Comparison of ENCODE assay signal across 20 cellular contexts in the genomic region with DNA sequence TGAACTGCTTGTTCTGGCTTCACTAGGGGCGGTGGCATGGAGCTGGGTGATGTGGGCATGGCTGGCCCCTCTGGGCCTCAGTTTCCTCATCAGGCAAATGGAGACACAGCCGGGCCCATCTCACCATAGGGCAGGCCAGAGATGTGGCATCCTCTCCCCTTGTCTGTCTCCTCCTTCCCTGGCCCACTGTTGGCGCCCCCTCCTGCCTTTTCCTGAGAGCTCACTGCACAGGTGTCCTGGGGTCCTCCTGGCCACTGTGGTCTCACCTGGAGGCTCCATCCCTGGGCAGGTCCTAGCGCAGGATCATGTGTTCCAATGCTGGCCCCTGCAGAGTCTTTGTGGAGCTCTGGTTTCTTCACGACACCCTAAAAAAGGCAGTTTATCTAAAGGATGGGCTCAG. TPM values are rescaled to one million over a fixed set of nuclear protein-coding genes. Genes with fewer than 3 reads are reported as not detected.
DNase-seq lines count a peak whose midpoint lies in the region; ATAC-seq, FAIRE-seq and TF ChIP-seq lines count a peak whose summit lies in the region.
"Had no signal": no experiment of that assay in that cellular context is flagged by ENCODE, and none has a peak within 500 bp of the region (broad histone marks: within the 10 kb centered on the region; RNA-seq: fewer than 3 reads in every experiment).

No MANE protein-coding gene starts in this region.

- TF ChIP-seq RAD21 in H1 (IDR thresholded peaks at IDR 0.05 in 1 of 2, conservative IDR thresholded peaks at IDR 0.05 in 1 of 2; ENCODE audit: low read depth in 2 of 2, low read length in 2 of 2) = peak; percentile 52 to 57

- peak; percentile 38 to 68 (median 51) for TF ChIP-seq CTCF in H1 (IDR thresholded peaks at IDR 0.05; ENCODE audit: control extremely low read depth in 1 of 3, insufficient read depth in 1 of 3, low read depth in 1 of 3, low read length in 3 of 3)
- no peak for TF ChIP-seq CTCF in lower leg skin (IDR thresholded peaks at IDR 0.05)

- H3K9ac ChIP-seq in H1 (replicated peaks in 1 of 4; ENCODE audit: extremely low read depth in 1 of 4, low read depth in 3 of 4, low read length in 3 of 4) = no peak overlapping the region

- no peak overlapping the region for H2AFZ ChIP-seq in H1 (ENCODE audit: low read length)

- H3K27me3 ChIP-seq in H1 (replicated peaks in 1 of 4; ENCODE audit: control insufficient read depth in 3 of 4, extremely low read depth in 1 of 4, insufficient read depth in 3 of 4, low read length in 3 of 4) = no peaks in the 10 kb centered on the region
- H3K27me3 ChIP-seq: breast epithelium, sigmoid colon had no signal

- H3K27me3 Mint-ChIP-seq in activated CD4-positive, alpha-beta memory T cell treated with anti-CD3 and anti-CD28 coated beads for 36 hours = no peaks in the 10 kb centered on the region
- H3K27me3 Mint-ChIP-seq in activated CD4-positive, alpha-beta memory T cell treated with anti-CD3 and anti-CD28 coated beads, Interleukin-2, amount 10 ng/mL, durations not matched to agents 7 days and 5 days = no peaks in the 10 kb centered on the region
- H3K27me3 Mint-ChIP-seq: activated naive CD8-positive, alpha-beta T cell treated with anti-CD3 and anti-CD28 coated beads, Interleukin-2, amount 50 U/mL, for 24 hours; CD4-positive, alpha-beta T cell; stimulated activated naive CD8-positive, alpha-beta T cell treated with anti-CD3 and anti-CD28 coated beads, Interleukin-15, amount 100 ng/mL, for 72 hours; type B pancreatic cell had no signal

- no peak for ATAC-seq in stimulated activated effector memory CD8-positive, alpha-beta T cell treated with anti-CD3 and anti-CD28 coated beads, Interleukin-12 subunit alpha, Interleukin-12 subunit beta, amount 100 ng/mL, for 72 hours
- ATAC-seq in activated CD4-positive, CD25-positive, alpha-beta regulatory T cell treated with anti-CD3 and anti-CD28 coated beads, Interleukin-2, amount 50 U/mL, for 24 hours = no peak
- ATAC-seq: activated CD8-positive, alpha-beta T cell treated with anti-CD3 and anti-CD28 coated beads, Interleukin-2, amount 10 ng/mL, durations not matched to agents 7 days and 5 days; activated naive CD8-positive, alpha-beta T cell treated with anti-CD3 and anti-CD28 coated beads, Interleukin-2, amount 50 U/mL, for 24 hours had no signal

- no peak overlapping the region for H4K91ac ChIP-seq in H1 (replicated peaks; ENCODE audit: insufficient read length, low read length)

- H2BK15ac ChIP-seq in H1 (ENCODE audit: low read length) = no peak overlapping the region

- H3K36me3 ChIP-seq in H1 (ENCODE audit: control insufficient read depth in 2 of 4, insufficient read depth in 4 of 4, low read length in 3 of 4) = no peaks in the 10 kb centered on the region

- intact Hi-C loops in activated CD4-positive, alpha-beta memory T cell treated with anti-CD3 and anti-CD28 coated beads for 36 hours (cut with micrococcal nuclease) = no loop called here
- intact Hi-C loops in lower leg skin (cut with DNase I; ENCODE audit: low total_unique reads) = no loop called here

- no peak overlapping the region for H2BK12ac ChIP-seq in H1 (ENCODE audit: low read depth, low read length)

- H2BK120ac ChIP-seq in H1 (replicated peaks; ENCODE audit: low read depth, low read length) = no peak overlapping the region

- no peak overlapping the region for H4K5ac ChIP-seq in H1 (ENCODE audit: insufficient read length, low read depth, low read length)

- H3K27ac Mint-ChIP-seq in activated CD4-positive, alpha-beta memory T cell treated with anti-CD3 and anti-CD28 coated beads for 36 hours = no peak overlapping the region
- H3K27ac Mint-ChIP-seq in activated CD4-positive, alpha-beta memory T cell treated with anti-CD3 and anti-CD28 coated beads, Interleukin-2, amount 10 ng/mL, durations not matched to agents 7 days and 5 days = no peak overlapping the region
- H3K27ac Mint-ChIP-seq in stimulated activated effector memory CD8-positive, alpha-beta T cell treated with anti-CD3 and anti-CD28 coated beads, Interleukin-12 subunit alpha, Interleukin-12 subunit beta, amount 100 ng/mL, for 72 hours = peak overlapping the region; percentile 55
- H3K27ac Mint-ChIP-seq: activated CD8-positive, alpha-beta T cell treated with anti-CD3 and anti-CD28 coated beads, Interleukin-2, amount 10 ng/mL, durations not matched to agents 7 days and 5 days; activated naive CD8-positive, alpha-beta T cell treated with anti-CD3 and anti-CD28 coated beads, Interleukin-2, amount 50 U/mL, for 24 hours; CD4-positive, alpha-beta T cell; stimulated activated naive CD8-positive, alpha-beta T cell treated with anti-CD3 and anti-CD28 coated beads, Interleukin-15, amount 100 ng/mL, for 72 hours; type B pancreatic cell had no signal

- CTCF ChIA-PET in activated CD4-positive, alpha-beta memory T cell treated with anti-CD3 and anti-CD28 coated beads for 36 hours (lab: Charles Lee) = interaction anchor here (1.5 to 1.6 kb wide), 2 partner anchors 9 to 185 kb away, joined by 4 to 6 read pairs; no protein-coding TSS in a partner anchor
- CTCF ChIA-PET in activated CD4-positive, alpha-beta memory T cell treated with anti-CD3 and anti-CD28 coated beads, Interleukin-2, amount 10 ng/mL, durations not matched to agents 7 days and 5 days (lab: Charles Lee) = interaction anchor here (1.1 to 1.8 kb wide), 2 partner anchors 149 to 185 kb away, joined by 3 to 7 read pairs; no protein-coding TSS in a partner anchor
- CTCF ChIA-PET in H1 (lab: Charles Lee; ENCODE audit: partially characterized antibody) = interaction anchor here (0.6 to 3.2 kb wide), 25 partner anchors 8 to 996 kb away, joined by 3 to 23 read pairs (median 6); no protein-coding TSS in a partner anchor

- no peak overlapping the region for H2BK20ac ChIP-seq in H1 (ENCODE audit: low read length)

- no peak overlapping the region for H3K4ac ChIP-seq in H1 (replicated peaks; ENCODE audit: insufficient read length, low read depth, low read length)

- no peak overlapping the region for H3K27ac ChIP-seq in H1 (ENCODE audit: low read depth, low read length)
- H3K27ac ChIP-seq: breast epithelium, epithelial cell of prostate, left ventricle myocardium inferior had no signal

- no peak for FAIRE-seq in H1 (lab: Jason Lieb, UNC)

- no peak overlapping the region for H3K18ac ChIP-seq in H1 (ENCODE audit: extremely low read depth, low read length)

- no peaks in the 10 kb centered on the region for H3K9me3 Mint-ChIP-seq in activated CD4-positive, alpha-beta memory T cell treated with anti-CD3 and anti-CD28 coated beads for 36 hours
- no peaks in the 10 kb centered on the region for H3K9me3 Mint-ChIP-seq in activated CD4-positive, alpha-beta memory T cell treated with anti-CD3 and anti-CD28 coated beads, Interleukin-2, amount 10 ng/mL, durations not matched to agents 7 days and 5 days
- no peaks in the 10 kb centered on the region for H3K9me3 Mint-ChIP-seq in stimulated activated effector memory CD8-positive, alpha-beta T cell treated with anti-CD3 and anti-CD28 coated beads, Interleukin-12 subunit alpha, Interleukin-12 subunit beta, amount 100 ng/mL, for 72 hours
- H3K9me3 Mint-ChIP-seq: activated naive CD8-positive, alpha-beta T cell treated with anti-CD3 and anti-CD28 coated beads, Interleukin-2, amount 50 U/mL, for 24 hours; CD4-positive, alpha-beta T cell; stimulated activated naive CD8-positive, alpha-beta T cell treated with anti-CD3 and anti-CD28 coated beads, Interleukin-15, amount 100 ng/mL, for 72 hours; type B pancreatic cell had no signal

- H3K4me1 Mint-ChIP-seq in activated CD4-positive, alpha-beta memory T cell treated with anti-CD3 and anti-CD28 coated beads for 36 hours (ENCODE audit: low read depth) = peaks cover 2% of the 10 kb centered on the region
- H3K4me1 Mint-ChIP-seq in activated CD4-positive, alpha-beta memory T cell treated with anti-CD3 and anti-CD28 coated beads, Interleukin-2, amount 10 ng/mL, durations not matched to agents 7 days and 5 days = peaks cover under 1% of the 10 kb centered on the region
- H3K4me1 Mint-ChIP-seq in stimulated activated effector memory CD8-positive, alpha-beta T cell treated with anti-CD3 and anti-CD28 coated beads, Interleukin-12 subunit alpha, Interleukin-12 subunit beta, amount 100 ng/mL, for 72 hours = peaks cover 8% of the 10 kb centered on the region

- H4K8ac ChIP-seq in H1 (ENCODE audit: extremely low read depth, insufficient read depth, low read length) = no peak overlapping the region

- H3K9me3 ChIP-seq in H1 (ENCODE audit: insufficient read depth in 2 of 2, low read depth in 1 of 2, low read length in 1 of 2) = no peaks in the 10 kb centered on the region
- H3K9me3 ChIP-seq: breast epithelium, left ventricle myocardium inferior, sigmoid colon had no signal

- no peak overlapping the region for H2BK5ac ChIP-seq in H1 (ENCODE audit: low read depth, low read length)

- H3K4me3 ChIP-seq in H1 (ENCODE audit: extremely low read depth in 1 of 4, insufficient read depth in 2 of 4, low read depth in 3 of 4, low read length in 4 of 4) = no peak overlapping the region
- H3K4me3 ChIP-seq in lower leg skin (ENCODE audit: low read depth, poor library complexity, severe bottlenecking) = no peak overlapping the region
- H3K4me3 ChIP-seq: breast epithelium, left ventricle myocardium inferior, sigmoid colon had no signal

- TF ChIP-seq EP300 in H1 (IDR thresholded peaks at IDR 0.05; ENCODE audit: borderline replicate concordance in 1 of 2, low read depth in 2 of 2, low read length in 2 of 2) = no peak

- H3K4me3 Mint-ChIP-seq in activated CD4-positive, alpha-beta memory T cell treated with anti-CD3 and anti-CD28 coated beads for 36 hours = no peak overlapping the region
- H3K4me3 Mint-ChIP-seq in activated CD4-positive, alpha-beta memory T cell treated with anti-CD3 and anti-CD28 coated beads, Interleukin-2, amount 10 ng/mL, durations not matched to agents 7 days and 5 days = no peak overlapping the region
- H3K4me3 Mint-ChIP-seq in stimulated activated effector memory CD8-positive, alpha-beta T cell treated with anti-CD3 and anti-CD28 coated beads, Interleukin-12 subunit alpha, Interleukin-12 subunit beta, amount 100 ng/mL, for 72 hours = no peak overlapping the region
- H3K4me3 Mint-ChIP-seq: activated CD8-positive, alpha-beta T cell treated with anti-CD3 and anti-CD28 coated beads, Interleukin-2, amount 10 ng/mL, durations not matched to agents 7 days and 5 days; activated naive CD8-positive, alpha-beta T cell treated with anti-CD3 and anti-CD28 coated beads, Interleukin-2, amount 50 U/mL, for 24 hours; CD4-positive, alpha-beta T cell; stimulated activated naive CD8-positive, alpha-beta T cell treated with anti-CD3 and anti-CD28 coated beads, Interleukin-15, amount 100 ng/mL, for 72 hours; type B pancreatic cell had no signal

- 84% methylated on average over 5 of the region's 5 CpGs; no CpG with 5 or more reads in 1 of the 2 experiments for WGBS in H1 (ENCODE audit: extremely low coverage in 1 of 2, insufficient coverage in 1 of 2, insufficient read length in 1 of 2, insufficient replicate concordance in 2 of 2, low coverage in 1 of 2, low lambda C conversion rate in 2 of 2, missing lambda C conversion rate in 1 of 2), 2 experiments
- 97 to 100% methylated on average over 5 of the region's 5 CpGs for WGBS in lower leg skin, 2 donors

- TF ChIP-seq POLR2A in H1 (IDR thresholded peaks at IDR 0.05; ENCODE audit: control extremely low read depth in 1 of 2, low read depth in 2 of 2, low read length in 2 of 2) (no peak), lower leg skin (IDR thresholded peaks at IDR 0.05) (no peak)

- DNase-seq in activated CD4-positive, alpha-beta memory T cell treated with anti-CD3 and anti-CD28 coated beads for 36 hours = peak; percentile 40
- no peak for DNase-seq in activated CD4-positive, alpha-beta memory T cell treated with anti-CD3 and anti-CD28 coated beads, Interleukin-2, amount 10 ng/mL, durations not matched to agents 7 days and 5 days
- DNase-seq in NCI-H69 (lab: John Stamatoyannopoulos, UW) (peak; percentile 14), H1 (ENCODE audit: low read depth in 1 of 2, low spot score in 2 of 2) (no peak), lower leg skin (ENCODE audit: low spot score in 2 of 2) (no peak), germinal center (ENCODE audit: low spot score) (no peak)
- no peak for DNase-seq in stimulated activated effector memory CD8-positive, alpha-beta T cell treated with anti-CD3 and anti-CD28 coated beads, Interleukin-12 subunit alpha, Interleukin-12 subunit beta, amount 100 ng/mL, for 72 hours (ENCODE audit: low spot score in 2 of 2)
- DNase-seq: activated CD8-positive, alpha-beta T cell treated with anti-CD3 and anti-CD28 coated beads, Interleukin-2, amount 10 ng/mL, durations not matched to agents 7 days and 5 days; activated naive CD8-positive, alpha-beta T cell treated with anti-CD3 and anti-CD28 coated beads, Interleukin-2, amount 50 U/mL, for 24 hours; activated T-cell treated with anti-CD3 and anti-CD28 coated beads, Interleukin-2, amount 50 U/mL, for 48 hours; CD4-positive, alpha-beta T cell; DMS79 treated with DMSO at 0.1 percent for 48 hours; left ventricle myocardium inferior; NCI-H146; sigmoid colon; stimulated activated naive CD8-positive, alpha-beta T cell treated with anti-CD3 and anti-CD28 coated beads, Interleukin-15, amount 100 ng/mL, for 72 hours had no signal

- H3K4me2 ChIP-seq in H1 (ENCODE audit: insufficient read depth in 1 of 2, low read depth in 2 of 2, low read length in 2 of 2) = no peak overlapping the region

- no peaks in the 10 kb centered on the region for H3K79me2 ChIP-seq in H1 (ENCODE audit: control insufficient read depth in 1 of 2, insufficient read depth in 2 of 2, low read length in 2 of 2)

- no peaks in the 10 kb centered on the region for H3K23me2 ChIP-seq in H1 (ENCODE audit: low read depth, low read length)

- H2AK5ac ChIP-seq in H1 (ENCODE audit: low read depth, low read length) = no peak overlapping the region

- H3K79me1 ChIP-seq in H1 (ENCODE audit: low read depth, low read length) = no peaks in the 10 kb centered on the region; the same call in 1 of the 2 replicates

- POLR2A ChIA-PET in activated CD4-positive, alpha-beta memory T cell treated with anti-CD3 and anti-CD28 coated beads for 36 hours (lab: Charles Lee) = no interaction called here
- POLR2A ChIA-PET in activated CD4-positive, alpha-beta memory T cell treated with anti-CD3 and anti-CD28 coated beads, Interleukin-2, amount 10 ng/mL, durations not matched to agents 7 days and 5 days (lab: Charles Lee) = no interaction called here
- POLR2A ChIA-PET in H1 (lab: Charles Lee; ENCODE audit: partially characterized antibody) = no interaction called here

- peaks cover 0 to 7% of the 10 kb centered on the region in 2 experiments for H4K20me1 ChIP-seq in H1 (replicated peaks in 1 of 2; ENCODE audit: control insufficient read depth in 1 of 2, insufficient read depth in 2 of 2, low read length in 2 of 2)

- H3K14ac ChIP-seq in H1 (ENCODE audit: insufficient read length) = no peak overlapping the region

- peaks cover 0 to 9% (median 3%) of the 10 kb centered on the region in 4 experiments; a peak in 3 of 7 replicates for H3K4me1 ChIP-seq in H1 (replicated peaks in 1 of 4; ENCODE audit: control insufficient read depth in 3 of 4, insufficient read depth in 4 of 4, low read length in 3 of 4)
- H3K4me1 ChIP-seq: breast epithelium, left ventricle myocardium inferior had no signal

- H3K36me3 Mint-ChIP-seq in activated CD4-positive, alpha-beta memory T cell treated with anti-CD3 and anti-CD28 coated beads for 36 hours = no peaks in the 10 kb centered on the region
- no peaks in the 10 kb centered on the region for H3K36me3 Mint-ChIP-seq in activated CD4-positive, alpha-beta memory T cell treated with anti-CD3 and anti-CD28 coated beads, Interleukin-2, amount 10 ng/mL, durations not matched to agents 7 days and 5 days (ENCODE audit: low read depth)
- H3K36me3 Mint-ChIP-seq in stimulated activated effector memory CD8-positive, alpha-beta T cell treated with anti-CD3 and anti-CD28 coated beads, Interleukin-12 subunit alpha, Interleukin-12 subunit beta, amount 100 ng/mL, for 72 hours = peaks cover 15% of the 10 kb centered on the region
- H3K36me3 Mint-ChIP-seq: type B pancreatic cell had no signal

- no peak overlapping the region for H3K23ac ChIP-seq in H1 (ENCODE audit: insufficient read length)

- H3K56ac ChIP-seq in H1 (replicated peaks; ENCODE audit: insufficient read length, low read depth, low read length) = no peak overlapping the region

RNA-seq across cellular contexts. Expression of a gene that starts 53.5 kb away (rescaled TPM):
- total RNA-seq in activated CD4-positive, alpha-beta memory T cell treated with anti-CD3 and anti-CD28 coated beads for 36 hours = 10 to 100 TPM; 16.1 to 18.8 TPM
- total RNA-seq in activated CD4-positive, alpha-beta memory T cell treated with anti-CD3 and anti-CD28 coated beads, Interleukin-2, amount 10 ng/mL, durations not matched to agents 7 days and 5 days = 10 to 100 TPM; 16.9 to 18.9 TPM
- 16.6 and 19.7 TPM in 2 replicates for total RNA-seq in H1 (2021; fragmentation: NEBNext Ultra II Directional; extraction: Animal tissue kit (Norgen Biotek cat#: 25700))
- polyA plus RNA-seq in H1 (2011; rRNA removed) = 17.7 and 23.9 TPM in 2 replicates
- polyA plus RNA-seq in H1 (2011; cell fraction: cytosol; rRNA removed) = 12.8 TPM
- polyA plus RNA-seq in H1 (2011; cell fraction: nucleus; rRNA removed) = 19.1 TPM
- polyA plus RNA-seq in H1 (2012, experiment 1 of 2) = 8.7 to 13.7 TPM (median 12.4 TPM) in 4 replicates
- 6.3 TPM for polyA plus RNA-seq in H1 (2012, experiment 2 of 2)
- polyA plus RNA-seq in H1 (2013, experiment 1 of 2) = 9.1 TPM
- 9.1 TPM for polyA plus RNA-seq in H1 (2013, experiment 2 of 2)
- 21.8 and 31.4 TPM in 2 replicates for polyA minus RNA-seq in H1 (2011; rRNA and poly(A)+ RNA removed)
- 7.7 TPM for polyA minus RNA-seq in H1 (2011; cell fraction: cytosol; rRNA and poly(A)+ RNA removed)
- 18.9 TPM for polyA minus RNA-seq in H1 (2011; cell fraction: nucleus; rRNA and poly(A)+ RNA removed)
- total RNA-seq in lower leg skin = 10 to 100 TPM in 2 of 4 donors, 1 to 10 TPM in 2; 6.0 to 14.7 (median 9.1) TPM

Comparison
In these comparisons a context has a peak if more than half of its experiments do, and no peak if none do; other contexts are left out.
1. DNase-seq: peak in activated CD4-positive, alpha-beta memory T cell treated with anti-CD3 and anti-CD28 coated beads for 36 hours (single experiment) and NCI-H69 (single experiment); none in activated CD4-positive, alpha-beta memory T cell treated with anti-CD3 and anti-CD28 coated beads, Interleukin-2, amount 10 ng/mL, durations not matched to agents 7 days and 5 days (single experiment), H1 (0 of 2), stimulated activated effector memory CD8-positive, alpha-beta T cell treated with anti-CD3 and anti-CD28 coated beads, Interleukin-12 subunit alpha, Interleukin-12 subunit beta, amount 100 ng/mL, for 72 hours (0 of 2), lower leg skin (0 of 2) and germinal center (single experiment).
2. CTCF ChIP-seq: peak in H1 (3 of 3); none in lower leg skin (0 of 3).